ENCODE assay signal across 14 cellular contexts in genomic region chr2:212913902-212914301, GRCh38.
DNase-seq lines count a peak whose midpoint lies in the region; ATAC-seq and TF ChIP-seq lines count a peak whose summit lies in the region.
"Had no signal": no experiment of that assay in that cellular context is flagged by ENCODE, and none has a peak within 500 bp of the region (broad histone marks: within the 10 kb centered on the region; RNA-seq: fewer than 3 reads in every experiment).

No MANE protein-coding gene starts in this region.

- no peaks in the 10 kb centered on the region for H3K27me3 Mint-ChIP-seq in progenitor cell of endocrine pancreas
- H3K27me3 Mint-ChIP-seq: CD4-positive, alpha-beta T cell had no signal

- no peak for TF ChIP-seq CTCF in DND-41 (IDR thresholded peaks at IDR 0.05; ENCODE audit: borderline replicate concordance, extremely low read depth, low read length, poor library complexity, severe bottlenecking)
- no peak for TF ChIP-seq CTCF in OCI-LY7 (conservative IDR thresholded peaks at IDR 0.05; ENCODE audit: low read length)
- no peak for TF ChIP-seq CTCF in fibroblast of lung (conservative IDR thresholded peaks at IDR 0.05 in 1 of 2, IDR thresholded peaks at IDR 0.05 in 1 of 2; ENCODE audit: low read depth in 1 of 2, low read length in 2 of 2)
- TF ChIP-seq CTCF in progenitor cell of endocrine pancreas (IDR thresholded peaks at IDR 0.05; ENCODE audit: unreplicated experiment) = no peak
- TF ChIP-seq CTCF in uterus (IDR thresholded peaks at IDR 0.05) = no peak

- CTCF ChIA-PET in OCI-LY7 (lab: Charles Lee; ENCODE audit: unreplicated experiment) = no interaction called here

- no peaks in the 10 kb centered on the region for H3K9me3 Mint-ChIP-seq in progenitor cell of endocrine pancreas (ENCODE audit: low read depth)
- H3K9me3 Mint-ChIP-seq: CD4-positive, alpha-beta T cell had no signal

- no peaks in the 10 kb centered on the region for H3K9me3 ChIP-seq in DND-41 (ENCODE audit: insufficient read depth, low read length, severe bottlenecking)
- no peaks in the 10 kb centered on the region for H3K9me3 ChIP-seq in OCI-LY7 (ENCODE audit: low read length)
- no peaks in the 10 kb centered on the region for H3K9me3 ChIP-seq in fibroblast of lung (ENCODE audit: control insufficient read depth, insufficient read depth, low read depth, low read length)
- H3K9me3 ChIP-seq in uterus = peaks cover 0 to 4% of the 10 kb centered on the region in 2 donors
- H3K9me3 ChIP-seq: BE2C had no signal

- H3K27me3 ChIP-seq in DND-41 (ENCODE audit: insufficient read depth, low read length, poor library complexity) = no peaks in the 10 kb centered on the region
- H3K27me3 ChIP-seq in fibroblast of lung (ENCODE audit: control insufficient read depth, insufficient read depth, low read length) = no peaks in the 10 kb centered on the region
- no peaks in the 10 kb centered on the region for H3K27me3 ChIP-seq in uterus

- no peaks in the 10 kb centered on the region for H3K36me3 ChIP-seq in DND-41 (ENCODE audit: insufficient read depth, low read length)
- no peaks in the 10 kb centered on the region for H3K36me3 ChIP-seq in OCI-LY7 (ENCODE audit: insufficient read depth, low read length)
- H3K36me3 ChIP-seq in fibroblast of lung (ENCODE audit: control insufficient read depth, insufficient read depth, low read length) = no peaks in the 10 kb centered on the region
- H3K36me3 ChIP-seq in uterus = no peaks in the 10 kb centered on the region
- H3K36me3 ChIP-seq: BE2C had no signal

- H3K27ac Mint-ChIP-seq in progenitor cell of endocrine pancreas = peak overlapping the region; percentile 18
- H3K27ac Mint-ChIP-seq: CD4-positive, alpha-beta T cell had no signal

- BruUV-seq in OCI-LY7 (replicated peaks; lab: Mats Ljungman, UMichigan) = no TSS peak

- no peak for TF ChIP-seq POLR2A in uterus (IDR thresholded peaks at IDR 0.05)

- H3K4me3 ChIP-seq in DND-41 (ENCODE audit: low read depth in 1 of 2, low read length in 2 of 2) (no peak overlapping the region), OCI-LY7 (ENCODE audit: low read depth, low read length, poor library complexity, severe bottlenecking) (no peak overlapping the region), fibroblast of lung (replicated peaks in 1 of 4; ENCODE audit: control extremely low read depth in 1 of 4, insufficient read depth in 1 of 4, low read depth in 3 of 4, low read length in 4 of 4) (no peak overlapping the region), uterus (no peak overlapping the region)

- H4K20me1 ChIP-seq in DND-41 (ENCODE audit: insufficient read depth, low read length) (no peaks in the 10 kb centered on the region), OCI-LY7 (ENCODE audit: insufficient read depth, low read length) (no peaks in the 10 kb centered on the region), fibroblast of lung (ENCODE audit: control insufficient read depth, extremely low read depth, insufficient read depth, low read length) (no peaks in the 10 kb centered on the region)

- H3K9ac ChIP-seq in DND-41 (ENCODE audit: low read depth, low read length) (no peak overlapping the region), fibroblast of lung (ENCODE audit: insufficient read depth, low read length) (no peak overlapping the region)

- H3K4me2 ChIP-seq in DND-41 (ENCODE audit: insufficient read depth, low read length) (no peak overlapping the region), OCI-LY7 (ENCODE audit: low read length) (peak overlapping the region; percentile 43; the same call in 1 of the 2 replicates), fibroblast of lung (ENCODE audit: extremely low read depth, insufficient read depth, low read length) (no peak overlapping the region)

- H3K79me2 ChIP-seq in DND-41 (ENCODE audit: insufficient read depth, low read length) (no peaks in the 10 kb centered on the region), OCI-LY7 (ENCODE audit: insufficient read depth, low read depth, low read length) (no peaks in the 10 kb centered on the region), fibroblast of lung (ENCODE audit: control insufficient read depth, insufficient read depth, low read length) (no peaks in the 10 kb centered on the region)

- DNase-seq in DND-41 (no peak), OCI-LY7 (ENCODE audit: low spot score) (no peak), fibroblast of lung (ENCODE audit: low read depth in 2 of 2) (no peak), progenitor cell of endocrine pancreas (ENCODE audit: low spot score, unreplicated experiment) (no peak), GOT3 (lab: John Stamatoyannopoulos, UW) (no peak), uterus (no peak)
- DNase-seq: BE2C; CD4-positive, alpha-beta T cell; NCI-H1436; NCI-H2081; NCI-H510A; NCI-H82; SHP77 had no signal

- H2AFZ ChIP-seq in DND-41 (ENCODE audit: low read depth, low read length) = no peak overlapping the region
- 0 out of 2 replicates have a peak overlapping the region, but pooled peaks have one; percentile 71 for H2AFZ ChIP-seq in OCI-LY7 (ENCODE audit: low read length)
- H2AFZ ChIP-seq in fibroblast of lung (ENCODE audit: low read length) = peak overlapping the region; percentile 0

- H3K4me1 ChIP-seq in DND-41 (ENCODE audit: insufficient read depth, low read length) (peaks cover 50% of the 10 kb centered on the region), OCI-LY7 (ENCODE audit: insufficient read depth, low read length, poor library complexity, severe bottlenecking) (peaks cover 15% of the 10 kb centered on the region), fibroblast of lung (ENCODE audit: control insufficient read depth, extremely low read depth, insufficient read depth, low read length) (peaks cover 3% of the 10 kb centered on the region), uterus (peaks cover 0 to 5% of the 10 kb centered on the region in 2 donors)
- H3K4me1 ChIP-seq: BE2C had no signal

- H3K9me2 ChIP-seq in OCI-LY7 (ENCODE audit: insufficient read depth, low read length) = no peaks in the 10 kb centered on the region

- no peaks in the 10 kb centered on the region for H3K36me3 Mint-ChIP-seq in progenitor cell of endocrine pancreas (ENCODE audit: insufficient read depth)

- POLR2A ChIA-PET in OCI-LY7 (lab: Charles Lee) = no interaction called here

- ATAC-seq in DND-41 (ENCODE audit: insufficient read depth, low read depth) = no peak
- no peak for ATAC-seq in GM21723 (IDR thresholded peaks at IDR 0.05; ENCODE audit: unreplicated experiment)

- no peak overlapping the region for H3K4me3 Mint-ChIP-seq in progenitor cell of endocrine pancreas (ENCODE audit: low read depth)
- H3K4me3 Mint-ChIP-seq: CD4-positive, alpha-beta T cell had no signal

- H3K27ac ChIP-seq in DND-41 (ENCODE audit: low read length) = peak overlapping the region; percentile 57; the same call in 1 of the 2 replicates
- no peak overlapping the region for H3K27ac ChIP-seq in OCI-LY7 (ENCODE audit: low read depth, low read length, poor library complexity, severe bottlenecking)
- no peak overlapping the region for H3K27ac ChIP-seq in fibroblast of lung (ENCODE audit: insufficient read depth, low read length)
- H3K27ac ChIP-seq in uterus = no peak overlapping the region

- H3K4me1 Mint-ChIP-seq in progenitor cell of endocrine pancreas (ENCODE audit: low read depth) = peaks cover 37% of the 10 kb centered on the region

- intact Hi-C loops in OCI-LY7 (cut with micrococcal nuclease; ENCODE audit: unreplicated experiment) = no loop called here
- intact Hi-C loops in uterus (cut with DNase I; ENCODE audit: low total_unique reads) = no loop called here
